ENCODE assay signal across 21 cellular contexts in the genomic region with DNA sequence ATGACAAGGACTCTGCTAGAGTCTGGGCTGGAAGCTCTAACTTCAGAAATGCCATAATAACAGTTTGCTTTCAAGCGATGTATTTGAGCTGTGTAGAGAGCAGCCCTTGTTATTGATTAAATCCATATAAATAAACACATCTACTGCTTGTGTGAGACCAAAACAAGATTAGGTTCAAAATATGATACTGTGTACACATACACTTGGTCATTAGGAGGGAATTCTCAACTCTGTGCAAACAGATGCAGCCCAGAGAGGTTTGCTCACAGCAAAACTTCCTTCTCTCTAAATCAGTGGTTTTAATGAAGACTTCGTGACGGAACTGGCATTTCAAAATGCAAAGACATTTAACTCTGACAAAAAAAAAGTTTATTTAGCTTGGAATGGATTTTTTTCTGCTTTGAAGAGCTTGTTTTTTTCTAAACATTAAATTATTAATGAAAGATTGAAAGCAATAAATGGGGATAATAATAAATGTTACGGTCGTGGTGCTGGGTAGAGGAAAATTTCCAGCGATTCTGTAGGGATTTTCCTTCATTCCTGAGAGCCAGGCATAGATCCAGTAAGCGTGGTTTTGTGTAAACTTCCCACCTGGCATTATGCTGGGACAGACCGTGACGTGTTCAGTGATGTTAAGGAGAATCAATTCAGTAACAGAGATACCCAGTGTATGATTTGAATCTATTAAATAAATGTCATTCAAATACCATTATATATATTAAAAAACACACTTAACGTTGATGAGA.
DNase-seq lines count a peak whose midpoint lies in the region; ATAC-seq and TF ChIP-seq lines count a peak whose summit lies in the region.
"Had no signal": no experiment of that assay in that cellular context is flagged by ENCODE, and none has a peak within 500 bp of the region (broad histone marks: within the 10 kb centered on the region; RNA-seq: fewer than 3 reads in every experiment).

No MANE protein-coding gene starts in this region.

- H3K9me3 ChIP-seq in H9 (ENCODE audit: control insufficient read depth, low read depth, low read length) (no peaks in the 10 kb centered on the region), neural progenitor cell (ENCODE audit: low read depth) (no peaks in the 10 kb centered on the region)
- H3K9me3 ChIP-seq: prostate gland, thyroid gland had no signal

- WGBS in H9 (ENCODE audit: extremely low coverage, insufficient read length, low lambda C conversion rate) = no CpG with 5 or more reads among the region's 10 CpGs

- H3K27me3 ChIP-seq in H9 (ENCODE audit: insufficient read depth, low read length) (peaks cover 15% of the 10 kb centered on the region; the same call in 1 of the 2 replicates), neural progenitor cell (peaks cover 93% of the 10 kb centered on the region)
- H3K27me3 ChIP-seq: thyroid gland had no signal

- H3K9ac ChIP-seq in H9 (ENCODE audit: extremely low read depth, insufficient read length, low read length) (no peak overlapping the region), neural progenitor cell (no peak overlapping the region)

- H3K27ac Mint-ChIP-seq in H9 = no peak overlapping the region; a peak in 1 of 7 replicates
- no peak overlapping the region for H3K27ac Mint-ChIP-seq in neural progenitor cell
- H3K27ac Mint-ChIP-seq in type B pancreatic cell = no peak overlapping the region
- H3K27ac Mint-ChIP-seq: activated CD8-positive, alpha-beta T cell treated with anti-CD3 and anti-CD28 coated beads, Interleukin-2, amount 10 ng/mL, durations not matched to agents 7 days and 5 days; stimulated activated naive CD8-positive, alpha-beta T cell treated with anti-CD3 and anti-CD28 coated beads, Interleukin-15, amount 100 ng/mL, for 72 hours had no signal

- no peak overlapping the region for H3K4me3 ChIP-seq in neural progenitor cell
- H3K4me3 ChIP-seq: prostate gland, thyroid gland had no signal

- no peak overlapping the region for H2BK5ac ChIP-seq in H9 (ENCODE audit: insufficient read length, low read length)

- peaks cover 8% of the 10 kb centered on the region for H3F3A ChIP-seq in neural progenitor cell (ENCODE audit: low read depth)

- no peak overlapping the region for H3K4ac ChIP-seq in H9 (ENCODE audit: low read depth, low read length)

- no peak overlapping the region for H2BK12ac ChIP-seq in H9 (ENCODE audit: insufficient read length, low read depth, low read length)

- no peak overlapping the region for H2AFZ ChIP-seq in H9 (ENCODE audit: low read length)
- H2AFZ ChIP-seq in neural progenitor cell (replicated peaks) = no peak overlapping the region

- H4K8ac ChIP-seq in H9 (replicated peaks; ENCODE audit: insufficient read length, low read depth, low read length) = no peak overlapping the region

- H3K79me2 ChIP-seq in H9 (ENCODE audit: insufficient read depth, low read length) (no peaks in the 10 kb centered on the region), neural progenitor cell (ENCODE audit: low read depth) (no peaks in the 10 kb centered on the region)

- no peak overlapping the region for H4K91ac ChIP-seq in H9 (ENCODE audit: insufficient read length, low read depth, low read length)

- H3K9me3 Mint-ChIP-seq in H9 (no peaks in the 10 kb centered on the region; a peak in 1 of 5 replicates), neural progenitor cell (peaks cover 2% of the 10 kb centered on the region), type B pancreatic cell (no peaks in the 10 kb centered on the region)
- H3K9me3 Mint-ChIP-seq: stimulated activated naive CD8-positive, alpha-beta T cell treated with anti-CD3 and anti-CD28 coated beads, Interleukin-15, amount 100 ng/mL, for 72 hours had no signal

- ATAC-seq in GM18870 (IDR thresholded peaks at IDR 0.05; ENCODE audit: unreplicated experiment) = no peak
- ATAC-seq: activated CD8-positive, alpha-beta T cell treated with anti-CD3 and anti-CD28 coated beads, Interleukin-2, amount 10 ng/mL, durations not matched to agents 7 days and 5 days; left cardiac atrium; stimulated activated naive CD8-positive, alpha-beta T cell treated with anti-CD3 and anti-CD28 coated beads, Interleukin-15, amount 100 ng/mL, for 72 hours had no signal

- H3K14ac ChIP-seq in H9 (ENCODE audit: insufficient read depth, low read length) = no peak overlapping the region

- H2AK5ac ChIP-seq in H9 (ENCODE audit: insufficient read length, low read length) = no peak overlapping the region

- no peak overlapping the region for H3K23ac ChIP-seq in H9 (ENCODE audit: insufficient read length, low read depth, low read length)

- no peak overlapping the region for H3K56ac ChIP-seq in H9 (ENCODE audit: insufficient read length, low read depth, low read length)

- H3K23me2 ChIP-seq in H9 (ENCODE audit: insufficient read length, low read depth, low read length, poor library complexity, severe bottlenecking) = peaks cover 6% of the 10 kb centered on the region

- no peak overlapping the region for H2BK15ac ChIP-seq in H9 (ENCODE audit: low read depth, low read length)

- H2BK20ac ChIP-seq in H9 (ENCODE audit: low read depth, low read length, poor library complexity, severe bottlenecking) = no peak overlapping the region

- no peak overlapping the region for H2BK120ac ChIP-seq in H9 (ENCODE audit: low read depth, low read length, poor library complexity, severe bottlenecking)

- DNase-seq in H9 (no peak), NCI-H1417 treated with DMSO at 0.1 percent for 48 hours (lab: John Stamatoyannopoulos, UW) (peak; percentile 72), NCI-H345 treated with DMSO at 0.1 percent for 48 hours (lab: John Stamatoyannopoulos, UW; ENCODE audit: unreplicated experiment) (peak; percentile 21), neural progenitor cell (ENCODE audit: low spot score) (no peak), type B pancreatic cell (ENCODE audit: extremely low spot score, unreplicated experiment) (no peak), 8988T (no peak)
- DNase-seq: activated CD8-positive, alpha-beta T cell treated with anti-CD3 and anti-CD28 coated beads, Interleukin-2, amount 10 ng/mL, durations not matched to agents 7 days and 5 days; activated gamma-delta T cell; activated T-cell treated with anti-CD3 and anti-CD28 coated beads for 4 hours; cerebellar nuclear complex; GDM1; glutamatergic neuron; KG1; left cardiac atrium; NCI-H2171; SHP77 treated with DMSO at 0.1 percent for 48 hours; stimulated activated naive CD8-positive, alpha-beta T cell treated with anti-CD3 and anti-CD28 coated beads, Interleukin-15, amount 100 ng/mL, for 72 hours; thyroid gland had no signal

- TF ChIP-seq CTCF in H9 (conservative IDR thresholded peaks at IDR 0.05) = no peak
- TF ChIP-seq CTCF in neural progenitor cell (IDR thresholded peaks at IDR 0.05) = no peak
- no peak for TF ChIP-seq CTCF in type B pancreatic cell (conservative IDR thresholded peaks at IDR 0.05)

- H4K20me1 ChIP-seq in H9 (ENCODE audit: control insufficient read depth, insufficient read depth, insufficient read length) (no peaks in the 10 kb centered on the region), neural progenitor cell (ENCODE audit: low read depth) (no peaks in the 10 kb centered on the region)

- H3K27me3 Mint-ChIP-seq in H9 (ENCODE audit: low read depth) (peaks cover 93% of the 10 kb centered on the region), neural progenitor cell (ENCODE audit: insufficient read depth, low read depth) (peaks cover 20% of the 10 kb centered on the region), type B pancreatic cell (peaks cover 93% of the 10 kb centered on the region)

- no peaks in the 10 kb centered on the region for H3K36me3 ChIP-seq in neural progenitor cell
- H3K36me3 ChIP-seq: prostate gland, thyroid gland had no signal

- H3K27ac ChIP-seq in H9 (ENCODE audit: insufficient read length, low read depth, low read length) (no peak overlapping the region), neural progenitor cell (no peak overlapping the region)
- H3K27ac ChIP-seq: C4-2B, prostate gland, thyroid gland had no signal

- H3K4me1 ChIP-seq in H9 (ENCODE audit: insufficient read depth, low read length) (peaks cover 23% of the 10 kb centered on the region), neural progenitor cell (peaks cover 17% of the 10 kb centered on the region)
- H3K4me1 ChIP-seq: prostate gland, thyroid gland had no signal

- H3K4me2 ChIP-seq in H9 (ENCODE audit: insufficient read depth, insufficient read length, low read length) = peak overlapping the region; percentile 82
- H3K4me2 ChIP-seq in neural progenitor cell = peak overlapping the region; percentile 71

- H3K4me1 Mint-ChIP-seq in H9 (peaks cover 82 to 86% of the 10 kb centered on the region in 2 experiments), neural progenitor cell (peaks cover 54% of the 10 kb centered on the region), type B pancreatic cell (ENCODE audit: unreplicated experiment) (peaks cover 8% of the 10 kb centered on the region)

- no peaks in the 10 kb centered on the region for H3K79me1 ChIP-seq in H9 (ENCODE audit: insufficient read depth, low read depth, low read length, poor library complexity, severe bottlenecking)

- H3K4me3 Mint-ChIP-seq in H9 = no peak overlapping the region
- H3K4me3 Mint-ChIP-seq in neural progenitor cell = peak overlapping the region; percentile 44
- no peak overlapping the region for H3K4me3 Mint-ChIP-seq in type B pancreatic cell
- H3K4me3 Mint-ChIP-seq: activated CD8-positive, alpha-beta T cell treated with anti-CD3 and anti-CD28 coated beads, Interleukin-2, amount 10 ng/mL, durations not matched to agents 7 days and 5 days had no signal

- H4K5ac ChIP-seq in H9 (ENCODE audit: insufficient read length, low read depth, low read length) = no peak overlapping the region

- no peak overlapping the region for H3K18ac ChIP-seq in H9 (ENCODE audit: insufficient read length, low read depth, low read length)

- no peak overlapping the region for H3T11ph ChIP-seq in H9 (ENCODE audit: low read length)

- H3K36me3 Mint-ChIP-seq in H9 (ENCODE audit: insufficient read depth in 1 of 3, low read depth in 3 of 3) (no peaks in the 10 kb centered on the region), neural progenitor cell (no peaks in the 10 kb centered on the region), type B pancreatic cell (no peaks in the 10 kb centered on the region)

Comparison
In these comparisons a context has a peak if more than half of its experiments do, and no peak if none do; other contexts are left out.
1. DNase-seq: peak in NCI-H1417 treated with DMSO at 0.1 percent for 48 hours (single experiment) and NCI-H345 treated with DMSO at 0.1 percent for 48 hours (single experiment); none in H9 (single experiment), neural progenitor cell (single experiment), type B pancreatic cell (single experiment) and 8988T (single experiment).